In the genomic region with DNA sequence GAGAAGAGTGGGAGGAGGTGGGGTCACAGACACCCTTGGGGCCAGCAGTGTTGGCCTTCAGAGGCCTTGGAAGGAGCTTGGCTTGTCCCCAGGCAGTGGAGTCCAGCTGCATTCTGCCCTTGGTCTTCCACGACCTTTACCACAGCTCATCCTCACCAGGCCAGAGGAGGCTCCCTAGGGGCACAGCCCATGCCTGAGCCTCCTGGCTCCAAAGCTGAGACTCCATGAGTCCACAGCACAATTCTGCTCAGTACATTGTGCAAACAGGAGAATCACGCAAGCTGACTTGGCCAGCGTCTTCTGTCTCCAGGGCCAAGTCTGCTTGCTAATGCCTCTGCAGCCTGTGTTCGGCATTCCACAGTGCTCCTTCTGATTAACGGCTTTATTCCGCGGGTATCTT, we compare ENCODE assay signal across 23 cellular contexts.
DNase-seq lines count a peak whose midpoint lies in the region; ATAC-seq, FAIRE-seq and TF ChIP-seq lines count a peak whose summit lies in the region.
"Had no signal": no experiment of that assay in that cellular context is flagged by ENCODE, and none has a peak within 500 bp of the region (broad histone marks: within the 10 kb centered on the region; RNA-seq: fewer than 3 reads in every experiment).

No MANE protein-coding gene starts in this region.

- CTCF ChIA-PET in HepG2 (lab: Yijun Ruan, JAX; ENCODE audit: low intra/inter-chr PET ratio, low total read pairs), result no interaction called here

- H4K20me1 ChIP-seq in HepG2 (ENCODE audit: insufficient read depth, low read length), result no peaks in the 10 kb centered on the region

- H3K79me2 ChIP-seq in HepG2 (ENCODE audit: insufficient read depth, low read length), result no peaks in the 10 kb centered on the region

- FAIRE-seq in HepG2 (lab: Jason Lieb, UNC), result no peak
- no peak for FAIRE-seq in frontal cortex (lab: Jason Lieb, UNC)
- FAIRE-seq: bronchial epithelial cell had no signal

- TF ChIP-seq EP300 in HepG2 (IDR thresholded peaks at IDR 0.05; ENCODE audit: low read depth in 2 of 2, low read length in 2 of 2) (no peak), HepG2 (CRISPR knock-in tag; IDR thresholded peaks at IDR 0.05; ENCODE audit: borderline replicate concordance) (no peak)

- H3K9ac ChIP-seq in liver (ENCODE audit: low read depth in 1 of 2, low read length in 2 of 2) (no peak overlapping the region), HepG2 (ENCODE audit: insufficient read depth, low read depth, low read length) (no peak overlapping the region)

- H3K27me3 ChIP-seq in liver (ENCODE audit: control insufficient read depth in 4 of 4, insufficient read depth in 4 of 4, low read length in 3 of 4) (no peaks in the 10 kb centered on the region), HepG2 (ENCODE audit: control insufficient read depth in 1 of 2, insufficient read depth in 2 of 2, low read length in 2 of 2) (peaks cover 12 to 55% of the 10 kb centered on the region in 2 experiments), lung (ENCODE audit: control insufficient read depth, insufficient read depth) (no peaks in the 10 kb centered on the region), gastrocnemius medialis (peaks cover 0 to 4% (median 0%) of the 10 kb centered on the region in 3 donors), H7 (ENCODE audit: control insufficient read depth, insufficient read depth, low read length) (no peaks in the 10 kb centered on the region)
- H3K27me3 ChIP-seq: BE2C, right lobe of liver had no signal

- WGBS in liver, result 80% methylated on average over 7 of the region's 7 CpGs
- WGBS in HepG2 (ENCODE audit: low lambda C conversion rate), result 19% methylated on average over 7 of the region's 7 CpGs
- 53 to 78% methylated on average over 7 of the region's 7 CpGs for WGBS in lung, 2 donors

- no peak overlapping the region for H3K4me2 ChIP-seq in HepG2 (ENCODE audit: low read depth, low read length)

- H3K4me3 ChIP-seq in liver (ENCODE audit: low read depth in 1 of 3, low read length in 3 of 3) (no peak overlapping the region), HepG2 (replicated peaks in 1 of 3; ENCODE audit: insufficient read depth in 1 of 3, low read depth in 2 of 3, low read length in 3 of 3) (no peak overlapping the region), lung (no peak overlapping the region), gastrocnemius medialis (no peak overlapping the region), H7 (ENCODE audit: insufficient read depth, low read depth, low read length) (no peak overlapping the region)
- H3K4me3 ChIP-seq: right lobe of liver, suprapubic skin had no signal

- H3K36me3 ChIP-seq in liver (ENCODE audit: control insufficient read depth in 4 of 4, insufficient read depth in 3 of 4, low read depth in 1 of 4, low read length in 3 of 4) (no peaks in the 10 kb centered on the region), HepG2 (replicated peaks in 1 of 2; ENCODE audit: control insufficient read depth in 1 of 2, insufficient read depth in 2 of 2, low read length in 2 of 2) (no peaks in the 10 kb centered on the region), lung (ENCODE audit: control insufficient read depth in 2 of 2, insufficient read depth in 2 of 2, low read length in 2 of 2) (no peaks in the 10 kb centered on the region), gastrocnemius medialis (no peaks in the 10 kb centered on the region), H7 (replicated peaks; ENCODE audit: control insufficient read depth, insufficient read depth, low read length) (no peaks in the 10 kb centered on the region)
- H3K36me3 ChIP-seq: BE2C, right lobe of liver, suprapubic skin had no signal

- H3K4me1 ChIP-seq in liver (ENCODE audit: control insufficient read depth in 4 of 4, insufficient read depth in 4 of 4, low read length in 3 of 4) (no peaks in the 10 kb centered on the region), HepG2 (ENCODE audit: insufficient read depth, low read length) (no peaks in the 10 kb centered on the region), lung (ENCODE audit: control insufficient read depth in 2 of 2, insufficient read depth in 2 of 2, low read length in 2 of 2) (no peaks in the 10 kb centered on the region), gastrocnemius medialis (no peaks in the 10 kb centered on the region)
- H3K4me1 ChIP-seq: BE2C, right lobe of liver, suprapubic skin had no signal

- TF ChIP-seq CTCF in liver (IDR thresholded peaks at IDR 0.05; ENCODE audit: low read depth, low read length, missing input control), result no peak
- TF ChIP-seq CTCF in HepG2 (CRISPR knock-in tag; IDR thresholded peaks at IDR 0.05), result no peak
- no peak for TF ChIP-seq CTCF in lung (IDR thresholded peaks at IDR 0.05; ENCODE audit: control extremely low read depth, extremely low read depth)
- no peak for TF ChIP-seq CTCF in gastrocnemius medialis (IDR thresholded peaks at IDR 0.05 in 4 of 5, conservative IDR thresholded peaks at IDR 0.05 in 1 of 5)

- no peak for TF ChIP-seq RAD21 in liver (IDR thresholded peaks at IDR 0.05)
- no peak for TF ChIP-seq RAD21 in HepG2 (CRISPR knock-in tag; IDR thresholded peaks at IDR 0.05)

- H3K9me3 ChIP-seq in liver (ENCODE audit: control insufficient read depth in 4 of 4, low read length in 3 of 4) (peaks cover 0 to 17% (median 4%) of the 10 kb centered on the region in 4 donors), HepG2 (ENCODE audit: low read length) (peaks cover 6% of the 10 kb centered on the region; the same call in 1 of the 2 replicates), lung (ENCODE audit: control insufficient read depth in 2 of 2, insufficient read depth in 1 of 2, low read length in 1 of 2) (peaks cover 3 to 14% of the 10 kb centered on the region in 2 donors), gastrocnemius medialis (no peaks in the 10 kb centered on the region)
- H3K9me3 ChIP-seq: BE2C, right lobe of liver had no signal

- in situ Hi-C loops in HepG2 (cut with HindIII; ENCODE audit: extremely low pct_ligation_motif_present, low pct_unique_long_range_greater_than_20kb), result no loop called here
- in situ Hi-C loops in gastrocnemius medialis (cut with MboI; ENCODE audit: low sequenced_read_pairs in 4 of 4), result no loop called here

- POLR2A ChIA-PET in HepG2 (lab: Yijun Ruan, JAX), result no interaction called here

- no TSS peak for BruUV-seq in HepG2 (replicated peaks; lab: Mats Ljungman, UMichigan)

- no peak for ATAC-seq in HepG2
- ATAC-seq in lung (ENCODE audit: insufficient read depth, low FRiP score), result peak; percentile 62
- peak in 1 of 2 donors; percentile 71 for ATAC-seq in gastrocnemius medialis
- no peak for ATAC-seq in GM19328 (IDR thresholded peaks at IDR 0.05; ENCODE audit: unreplicated experiment)

- DNase-seq in HepG2 (ENCODE audit: low spot score) (no peak), lung (ENCODE audit: low spot score) (no peak), gastrocnemius medialis (peak; percentile 11 to 50), H7 (no peak), frontal cortex (ENCODE audit: low spot score in 2 of 2) (no peak)
- DNase-seq in activated CD8-positive, alpha-beta memory T cell treated with anti-CD3 and anti-CD28 coated beads, Interleukin-2, amount 50 U/mL, for 4 hours, result no peak
- DNase-seq: activated CD4-positive, alpha-beta memory T cell treated with anti-CD3 and anti-CD28 coated beads, Interleukin-2, amount 10 ng/mL, durations not matched to agents 7 days and 5 days; activated effector memory CD4-positive, alpha-beta T cell treated with anti-CD3 and anti-CD28 coated beads, Interleukin-2, amount 50 U/mL, for 16 hours; activated T-cell treated with anti-CD3 and anti-CD28 coated beads for 4 hours; BE2C; cortex of kidney; DMS79; Karpas-422; MV-4-11; NCI-H2171 treated with DMSO at 0.1 percent for 48 hours; NCI-H526; occipital lobe; right lobe of liver; RPMI8226 had no signal

- no peak overlapping the region for H2AFZ ChIP-seq in HepG2 (ENCODE audit: low read length)

- TF ChIP-seq POLR2A in HepG2 (IDR thresholded peaks at IDR 0.05; ENCODE audit: insufficient read depth in 1 of 2, low read depth in 2 of 2, low read length in 2 of 2) (no peak), gastrocnemius medialis (IDR thresholded peaks at IDR 0.05) (no peak)

- intact Hi-C loops in HepG2 (cut with micrococcal nuclease; ENCODE audit: unreplicated experiment), result no loop called here
- intact Hi-C loops in gastrocnemius medialis (cut with DNase I; ENCODE audit: low total_unique reads), result no loop called here

- no peak overlapping the region for H3K27ac ChIP-seq in liver (ENCODE audit: low read depth in 1 of 2, low read length in 2 of 2)
- no peak overlapping the region for H3K27ac ChIP-seq in HepG2 (ENCODE audit: extremely low read length, insufficient read depth, low read length)
- no peak overlapping the region for H3K27ac ChIP-seq in lung (ENCODE audit: low read depth in 1 of 2, low read length in 1 of 2)
- no peak overlapping the region for H3K27ac ChIP-seq in gastrocnemius medialis
- H3K27ac ChIP-seq: right lobe of liver, suprapubic skin had no signal

TF ChIP-seq in liver, 16 proteins besides CTCF, POLR2A, EP300 and RAD21:
- TF ChIP-seq RXRA (IDR thresholded peaks at IDR 0.05) (no peak), NR2F2 (IDR thresholded peaks at IDR 0.05) (peak; percentile 60)

TF ChIP-seq in HepG2, 621 proteins besides CTCF, POLR2A, EP300 and RAD21 (continues in another document):
- TF ChIP-seq ZNF605 (CRISPR knock-in tag; IDR thresholded peaks at IDR 0.05) (no peak), HDAC1 (CRISPR knock-in tag; IDR thresholded peaks at IDR 0.05) (no peak), ZSCAN30 (CRISPR knock-in tag; IDR thresholded peaks at IDR 0.05) (no peak), ZNF30 (CRISPR knock-in tag; IDR thresholded peaks at IDR 0.05) (no peak), ZNF660 (CRISPR knock-in tag; IDR thresholded peaks at IDR 0.05; ENCODE audit: borderline replicate concordance, low read depth) (no peak), ZNF337 (CRISPR knock-in tag; IDR thresholded peaks at IDR 0.05; ENCODE audit: borderline replicate concordance, low read depth) (no peak), ZNF501 (CRISPR knock-in tag; IDR thresholded peaks at IDR 0.05) (no peak), NR2F2 (IDR thresholded peaks at IDR 0.05; ENCODE audit: borderline replicate concordance, low read depth) (no peak)
- TF ChIP-seq, protein P1, sequence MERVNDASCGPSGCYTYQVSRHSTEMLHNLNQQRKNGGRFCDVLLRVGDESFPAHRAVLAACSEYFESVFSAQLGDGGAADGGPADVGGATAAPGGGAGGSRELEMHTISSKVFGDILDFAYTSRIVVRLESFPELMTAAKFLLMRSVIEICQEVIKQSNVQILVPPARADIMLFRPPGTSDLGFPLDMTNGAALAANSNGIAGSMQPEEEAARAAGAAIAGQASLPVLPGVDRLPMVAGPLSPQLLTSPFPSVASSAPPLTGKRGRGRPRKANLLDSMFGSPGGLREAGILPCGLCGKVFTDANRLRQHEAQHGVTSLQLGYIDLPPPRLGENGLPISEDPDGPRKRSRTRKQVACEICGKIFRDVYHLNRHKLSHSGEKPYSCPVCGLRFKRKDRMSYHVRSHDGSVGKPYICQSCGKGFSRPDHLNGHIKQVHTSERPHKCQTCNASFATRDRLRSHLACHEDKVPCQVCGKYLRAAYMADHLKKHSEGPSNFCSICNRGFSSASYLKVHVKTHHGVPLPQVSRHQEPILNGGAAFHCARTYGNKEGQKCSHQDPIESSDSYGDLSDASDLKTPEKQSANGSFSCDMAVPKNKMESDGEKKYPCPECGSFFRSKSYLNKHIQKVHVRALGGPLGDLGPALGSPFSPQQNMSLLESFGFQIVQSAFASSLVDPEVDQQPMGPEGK (CRISPR knock-in tag; IDR thresholded peaks at IDR 0.05), result no peak

Comparison
In these comparisons a context has a peak if more than half of its experiments do, and no peak if none do; other contexts are left out.
1. DNase-seq: peak in gastrocnemius medialis (2 of 2); none in HepG2 (single experiment), lung (single experiment), H7 (single experiment), frontal cortex (0 of 2) and activated CD8-positive, alpha-beta memory T cell treated with anti-CD3 and anti-CD28 coated beads, Interleukin-2, amount 50 U/mL, for 4 hours (single experiment).